1 cellular context compared by ENCODE assay signal in the genomic region with DNA sequence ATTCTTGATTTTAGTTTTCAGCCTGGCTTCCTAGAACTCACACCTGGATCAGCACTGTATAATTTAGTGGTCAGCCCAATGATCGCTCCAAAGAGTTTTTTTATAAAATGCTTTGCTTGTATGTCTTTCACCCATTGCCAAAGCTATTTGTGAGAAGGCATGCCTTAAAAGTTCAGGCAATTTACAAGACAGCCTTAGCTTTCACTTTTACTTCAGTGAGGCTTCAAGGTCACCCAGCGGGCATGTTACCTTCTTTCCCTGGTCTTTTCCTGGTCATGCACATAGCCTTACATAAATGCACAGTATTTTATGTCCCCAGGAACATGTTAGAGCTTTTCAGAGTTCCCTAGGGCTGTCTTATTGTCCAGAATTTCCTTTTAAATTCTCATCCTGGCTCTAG.
TF ChIP-seq lines count a peak whose summit lies in the region.

No MANE protein-coding gene starts in this region.

TF ChIP-seq in H1, 55 proteins besides CTCF, POLR2A, EP300 and RAD21:
- TF ChIP-seq CHD1 (IDR thresholded peaks at IDR 0.05; ENCODE audit: low read depth, low read length): no peak
- TF ChIP-seq BCL11A (IDR thresholded peaks at IDR 0.05; ENCODE audit: low read depth in 2 of 2, low read length in 2 of 2): no peak
- no peak for TF ChIP-seq NANOG (IDR thresholded peaks at IDR 0.05; ENCODE audit: insufficient read depth, low read depth, low read length, poor library complexity, severe bottlenecking)
- TF ChIP-seq, protein P1, sequence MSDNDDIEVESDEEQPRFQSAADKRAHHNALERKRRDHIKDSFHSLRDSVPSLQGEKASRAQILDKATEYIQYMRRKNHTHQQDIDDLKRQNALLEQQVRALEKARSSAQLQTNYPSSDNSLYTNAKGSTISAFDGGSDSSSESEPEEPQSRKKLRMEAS (IDR thresholded peaks at IDR 0.05): no peak
- no peak for TF ChIP-seq PHF8 (conservative IDR thresholded peaks at IDR 0.05; ENCODE audit: low read depth, low read length)
- no peak for TF ChIP-seq FOSL1 (IDR thresholded peaks at IDR 0.05; ENCODE audit: insufficient read depth, low read depth, low read length)
- no peak for TF ChIP-seq TCF12 (IDR thresholded peaks at IDR 0.05; ENCODE audit: low read depth, low read length)
- TF ChIP-seq GABPA (IDR thresholded peaks at IDR 0.05; ENCODE audit: borderline replicate concordance, insufficient read depth, low read length): no peak
- no peak for TF ChIP-seq CTBP2 (IDR thresholded peaks at IDR 0.05; ENCODE audit: borderline replicate concordance, insufficient read depth, insufficient read length, low read length)
- no peak for TF ChIP-seq JUND (IDR thresholded peaks at IDR 0.05; ENCODE audit: low read length)
- no peak for TF ChIP-seq TAF7 (optimal IDR thresholded peaks at IDR 0.05; ENCODE audit: borderline replicate concordance, low read depth, low read length)
- TF ChIP-seq NRF1 (IDR thresholded peaks at IDR 0.05; ENCODE audit: low read depth, low read length): no peak
- TF ChIP-seq CHD2 (IDR thresholded peaks at IDR 0.05; ENCODE audit: low read length): no peak
- TF ChIP-seq RNF2 (IDR thresholded peaks at IDR 0.05; ENCODE audit: borderline replicate concordance, low read depth, low read length, missing control alignments, poor library complexity, severe bottlenecking): no peak
TF ChIP-seq in H1: peak in this region for 0.
